In the genomic region with DNA sequence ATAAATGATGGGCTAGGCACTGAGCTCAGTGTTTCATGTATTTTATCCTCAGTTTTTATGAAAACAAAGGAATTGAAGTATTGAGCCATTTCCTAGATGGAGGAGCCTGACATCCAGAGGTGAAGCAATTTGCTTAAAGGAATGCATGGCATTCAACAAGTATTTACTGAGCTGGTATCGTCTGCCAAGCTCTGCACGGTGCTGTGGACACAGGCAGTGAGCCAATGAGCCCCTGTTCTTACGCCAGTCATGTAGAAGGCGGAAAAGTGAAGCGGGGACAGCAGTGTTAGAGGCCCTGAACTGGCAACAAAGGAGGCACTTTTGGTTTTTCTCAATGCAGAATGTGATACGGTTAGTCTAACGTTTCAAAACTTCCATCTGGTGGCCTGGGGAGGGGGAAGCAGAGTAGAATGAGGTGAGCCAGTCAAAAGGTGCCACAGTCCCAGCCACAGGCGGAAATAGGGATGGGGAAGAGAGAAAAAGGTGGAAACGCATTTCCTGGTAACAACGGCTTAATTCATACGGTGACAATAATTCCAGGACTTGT, we compare ENCODE assay signal across 8 cellular contexts.
DNase-seq lines count a peak whose midpoint lies in the region; ATAC-seq and TF ChIP-seq lines count a peak whose summit lies in the region.

No MANE protein-coding gene starts in this region.

- H3K79me2 ChIP-seq in hepatocyte = no peaks in the 10 kb centered on the region

- H3K4me3 ChIP-seq in hepatocyte (no peak overlapping the region), spleen (no peak overlapping the region)

- H3K27ac ChIP-seq in hepatocyte = peak overlapping the region; percentile 53
- H3K27ac ChIP-seq in spleen = peak overlapping the region in 6 of 8 donors; percentile 13 to 75 (median 58)

- peak overlapping the region; percentile 5 for H3K4me2 ChIP-seq in hepatocyte

- ATAC-seq in HG03175 (IDR thresholded peaks at IDR 0.05; ENCODE audit: unreplicated experiment) (no peak), GM18868 (IDR thresholded peaks at IDR 0.05; ENCODE audit: unreplicated experiment) (no peak)

- no peaks in the 10 kb centered on the region for H3K9me2 ChIP-seq in hepatocyte (replicated peaks; ENCODE audit: insufficient read depth)

- peaks cover 26% of the 10 kb centered on the region for H3K4me1 ChIP-seq in hepatocyte (ENCODE audit: insufficient read depth)
- peaks cover 0 to 56% (median 20%) of the 10 kb centered on the region in 6 donors for H3K4me1 ChIP-seq in spleen

- intact Hi-C loops in spleen (cut with DNase I; ENCODE audit: low total_unique reads) = no loop called here

- no peak overlapping the region for H2AFZ ChIP-seq in hepatocyte

- H4K20me1 ChIP-seq in hepatocyte (ENCODE audit: insufficient read depth, poor library complexity, severe bottlenecking) = no peaks in the 10 kb centered on the region

- no peaks in the 10 kb centered on the region for H3K9me3 ChIP-seq in hepatocyte (ENCODE audit: low read depth)
- H3K9me3 ChIP-seq in spleen = no peaks in the 10 kb centered on the region

- WGBS in hepatocyte (ENCODE audit: low lambda C conversion rate, missing lambda C conversion rate) = 45% methylated on average over 11 of the region's 11 CpGs
- WGBS in spleen, 5 donors = 59 to 66% (median 65%) methylated on average over 11 of the region's 11 CpGs

- TF ChIP-seq POLR2A in spleen (IDR thresholded peaks at IDR 0.05) = no peak

- TF ChIP-seq CTCF in hepatocyte (IDR thresholded peaks at IDR 0.05; ENCODE audit: poor library complexity) (no peak), spleen (IDR thresholded peaks at IDR 0.05 in 8 of 11, conservative IDR thresholded peaks at IDR 0.05 in 3 of 11) (no peak)

- H3K27me3 ChIP-seq in hepatocyte = no peaks in the 10 kb centered on the region
- H3K27me3 ChIP-seq in spleen (replicated peaks in 1 of 7) = peaks cover 0 to 10% (median 0%) of the 10 kb centered on the region in 7 donors

- no peaks in the 10 kb centered on the region for H3K36me3 ChIP-seq in hepatocyte (replicated peaks; ENCODE audit: insufficient read depth, low read depth)
- H3K36me3 ChIP-seq in spleen = peaks cover 0 to 17% (median 0%) of the 10 kb centered on the region in 6 donors

- DNase-seq in HT1080 (ENCODE audit: low read depth) (peak; percentile 47), amniotic epithelial cell (ENCODE audit: low read depth) (peak; percentile 95), hepatocyte (ENCODE audit: low spot score) (peak; percentile 57), spleen (peak; percentile 51), UCSD-AML1 (lab: John Stamatoyannopoulos, UW; ENCODE audit: unreplicated experiment) (no peak), iPS-NIHi7 (ENCODE audit: extremely low spot score) (no peak)

Comparison
In these comparisons a context has a peak if more than half of its experiments do, and no peak if none do; other contexts are left out.
1. DNase-seq: peak in HT1080 (single experiment), amniotic epithelial cell (single experiment), hepatocyte (single experiment) and spleen (single experiment); none in UCSD-AML1 (single experiment) and iPS-NIHi7 (single experiment).